Comparison of ENCODE assay signal across 8 cellular contexts in genomic region chr3:30607032-30607833, GRCh38. TPM values are rescaled to one million over a fixed set of nuclear protein-coding genes. Genes with fewer than 3 reads are reported as not detected.
DNase-seq lines count a peak whose midpoint lies in the region; ATAC-seq and TF ChIP-seq lines count a peak whose summit lies in the region.

No MANE protein-coding gene starts in this region.

- ATAC-seq in GM19468 (IDR thresholded peaks at IDR 0.05; ENCODE audit: extremely low read depth, unreplicated experiment) (peak; percentile 19), GM18873 (IDR thresholded peaks at IDR 0.05; ENCODE audit: low FRiP score, unreplicated experiment) (no peak)

- H3K4me3 ChIP-seq in BLaER1 (peak overlapping the region; percentile 90), mammary epithelial cell (replicated peaks in 1 of 3; ENCODE audit: insufficient read depth in 1 of 3, low read depth in 2 of 3, low read length in 3 of 3) (peak overlapping the region; percentile 97 to 100 (median 97))

- H3K27ac ChIP-seq in BLaER1 (peak overlapping the region; percentile 99), mammary epithelial cell (ENCODE audit: insufficient read depth, low read depth, low read length) (peak overlapping the region; percentile 99)

- H3K4me1 ChIP-seq in BLaER1 (peaks cover 68% of the 10 kb centered on the region), mammary epithelial cell (ENCODE audit: insufficient read depth, low read length) (peaks cover 41% of the 10 kb centered on the region)

- CTCF ChIA-PET in mammary epithelial cell (lab: Charles Lee; ENCODE audit: low non-redundant PET): interaction anchor here (0.7 kb wide), 2 partner anchors 12 to 37 kb away, joined by 3 to 4 read pairs; no protein-coding TSS in a partner anchor

- H3K27me3 ChIP-seq in BLaER1 (no peaks in the 10 kb centered on the region), mammary epithelial cell (ENCODE audit: insufficient read depth, low read length) (no peaks in the 10 kb centered on the region)

- peaks cover 44% of the 10 kb centered on the region for H4K20me1 ChIP-seq in BLaER1
- peaks cover 3% of the 10 kb centered on the region for H4K20me1 ChIP-seq in mammary epithelial cell (ENCODE audit: insufficient read depth, low read length)

- DNase-seq in HT1080 (ENCODE audit: low read depth) (peak; percentile 55), UCSD-AML1 (lab: John Stamatoyannopoulos, UW; ENCODE audit: unreplicated experiment) (peak; percentile 75), mammary epithelial cell (peak; percentile 50), kidney glomerular epithelial cell (lab: John Stamatoyannopoulos, UW) (peak; percentile 20)
- DNase-seq in stimulated activated CD4-positive, alpha-beta T cell treated with anti-CD3 and anti-CD28 coated beads, Interleukin-2, amount 100 ng/mL, for 48 hours: peak; percentile 52 to 54

- no TSS peak for BruUV-seq in mammary epithelial cell (replicated peaks; lab: Mats Ljungman, UMichigan)

- intact Hi-C loops in mammary epithelial cell (cut with micrococcal nuclease): loop anchor here (1.0 to 10.0 kb wide), 7 partner anchors 19 to 408 kb away; no protein-coding TSS in a partner anchor

- H3K36me3 ChIP-seq in BLaER1 (peaks cover 12% of the 10 kb centered on the region), mammary epithelial cell (ENCODE audit: insufficient read depth, low read length) (no peaks in the 10 kb centered on the region)

- H3K4me2 ChIP-seq in BLaER1 (peak overlapping the region; percentile 92), mammary epithelial cell (ENCODE audit: insufficient read depth, low read depth, low read length) (peak overlapping the region; percentile 66)

- WGBS in mammary epithelial cell (ENCODE audit: low coverage, missing lambda C conversion rate): 3% methylated on average over 27 of the region's 45 CpGs

- dilution Hi-C loops in mammary epithelial cell (cut with HindIII; ENCODE audit: low sequenced_read_pairs): no loop called here

- TF ChIP-seq CTCF in mammary epithelial cell (conservative IDR thresholded peaks at IDR 0.05 in 1 of 2, IDR thresholded peaks at IDR 0.05 in 1 of 2; ENCODE audit: extremely low read depth in 1 of 2, insufficient read depth in 1 of 2, low read depth in 1 of 2, low read length in 2 of 2): peak in 1 of 2 donors; percentile 6

- H3K9me3 ChIP-seq in BLaER1 (no peaks in the 10 kb centered on the region), mammary epithelial cell (replicated peaks; ENCODE audit: insufficient read depth, low read length) (no peaks in the 10 kb centered on the region)

- H2AFZ ChIP-seq in mammary epithelial cell (ENCODE audit: low read depth, low read length): peak overlapping the region; percentile 62

- peak overlapping the region; percentile 99 for H3K9ac ChIP-seq in BLaER1
- H3K9ac ChIP-seq in mammary epithelial cell (ENCODE audit: insufficient read depth, low read length): peak overlapping the region; percentile 99

- in situ Hi-C loops in mammary epithelial cell (cut with MboI; ENCODE audit: low sequenced_read_pairs in 2 of 2): loop anchor here (5.0 to 25.0 kb wide), 3 partner anchors 92 to 270 kb away; no protein-coding TSS in a partner anchor

- H3K79me2 ChIP-seq in mammary epithelial cell (ENCODE audit: insufficient read depth, low read length): peaks cover 57% of the 10 kb centered on the region

RNA-seq across cellular contexts. Expression of gene TGFBR2, which starts 0.8 kb away (rescaled TPM):
- total RNA-seq in HT1080 (2014; rRNA removed; shearing (Covaris generic)): 76.6 and 98.3 TPM in 2 replicates
- 187 and 231 TPM in 2 replicates for polyA plus RNA-seq in HT1080 (2015; cell fraction: cytosol; rRNA removed)
- 149 and 155 TPM in 2 replicates for polyA plus RNA-seq in HT1080 (2015; cell fraction: nucleus; rRNA removed)
- total RNA-seq in mammary epithelial cell: 100 to 1,000 TPM; 149 to 179 TPM
- 289 TPM for polyA plus RNA-seq in mammary epithelial cell
- polyA minus RNA-seq in mammary epithelial cell: 320 TPM

Comparison
In these comparisons a context has a peak if more than half of its experiments do, and no peak if none do; other contexts are left out.
1. DNase-seq: peak in every context shown above with its lines; median percentile 75 in UCSD-AML1; 55 in HT1080; 53 in stimulated activated CD4-positive, alpha-beta T cell treated with anti-CD3 and anti-CD28 coated beads, Interleukin-2, amount 100 ng/mL, for 48 hours; 50 in mammary epithelial cell; 20 in kidney glomerular epithelial cell.